28 cellular contexts compared by ENCODE assay signal in the genomic region with DNA sequence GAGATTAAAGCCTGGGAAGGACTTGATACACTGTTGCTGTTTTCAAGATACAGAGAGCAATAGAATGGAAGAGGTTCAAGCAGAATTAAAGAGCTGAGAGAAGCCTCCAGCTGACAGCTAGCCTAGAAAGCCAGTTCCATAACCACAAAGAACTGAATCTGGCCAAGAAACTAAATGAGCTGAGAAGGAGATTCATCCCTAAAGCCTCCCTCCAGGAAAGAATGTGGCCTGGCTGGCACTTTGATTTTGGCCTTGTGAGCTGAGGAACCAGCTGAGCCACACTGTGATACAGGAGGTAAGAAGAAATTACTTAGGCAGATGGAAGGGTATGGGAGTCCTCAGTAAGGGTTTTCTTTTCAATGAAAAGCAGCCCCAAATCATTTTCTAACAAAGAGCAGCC.
DNase-seq lines count a peak whose midpoint lies in the region; ATAC-seq, FAIRE-seq and TF ChIP-seq lines count a peak whose summit lies in the region.
"Had no signal": no experiment of that assay in that cellular context is flagged by ENCODE, and none has a peak within 500 bp of the region (broad histone marks: within the 10 kb centered on the region; RNA-seq: fewer than 3 reads in every experiment).

No MANE protein-coding gene starts in this region.

- H3K14ac ChIP-seq in neuronal stem cell (ENCODE audit: low read length), result no peak overlapping the region

- H3F3A ChIP-seq in smooth muscle cell (ENCODE audit: low read depth), result no peaks in the 10 kb centered on the region

- FAIRE-seq in small intestine (lab: Jason Lieb, UNC), result no peak
- FAIRE-seq: A204.1, keratinocyte, RCC 7860 had no signal

- ATAC-seq in HG03342 (IDR thresholded peaks at IDR 0.05; ENCODE audit: unreplicated experiment), result no peak
- ATAC-seq: foreskin keratinocyte, left ventricle myocardium superior had no signal

- no peak overlapping the region for H3K18ac ChIP-seq in neuronal stem cell (ENCODE audit: low read length)

- no peak overlapping the region for H4K91ac ChIP-seq in neuronal stem cell (ENCODE audit: low read depth, low read length, poor library complexity)

- no peak overlapping the region for H2BK15ac ChIP-seq in neuronal stem cell (ENCODE audit: low read length)

- no peaks in the 10 kb centered on the region for H3K27me3 ChIP-seq in neuronal stem cell (ENCODE audit: control insufficient read depth in 3 of 3, insufficient read depth in 3 of 3, low read depth in 1 of 3, low read length in 3 of 3)
- no peaks in the 10 kb centered on the region for H3K27me3 ChIP-seq in smooth muscle cell (ENCODE audit: low read depth)
- no peaks in the 10 kb centered on the region for H3K27me3 ChIP-seq in small intestine (ENCODE audit: control insufficient read depth in 2 of 2, insufficient read depth in 2 of 2, low read length in 2 of 2)
- H3K27me3 ChIP-seq: foreskin keratinocyte had no signal

- no peak overlapping the region for H3K4ac ChIP-seq in neuronal stem cell (ENCODE audit: low read length)

- H3K9ac ChIP-seq in neuronal stem cell (ENCODE audit: low read depth, low read length, poor library complexity) (no peak overlapping the region), smooth muscle cell (ENCODE audit: low read depth) (no peak overlapping the region)

- H2AFZ ChIP-seq in neuronal stem cell (ENCODE audit: low read length) (peak overlapping the region; percentile 83), smooth muscle cell (ENCODE audit: low read depth) (no peak overlapping the region)

- no peak overlapping the region for H2BK12ac ChIP-seq in neuronal stem cell (ENCODE audit: low read length)

- H3K27ac ChIP-seq in neuronal stem cell (replicated peaks; ENCODE audit: low read length) (no peak overlapping the region), smooth muscle cell (ENCODE audit: low read depth) (no peak overlapping the region), small intestine (ENCODE audit: low read depth in 1 of 2, low read length in 1 of 2) (no peak overlapping the region)
- H3K27ac ChIP-seq: foreskin keratinocyte, WERI-Rb-1 had no signal

- TF ChIP-seq CTCF in smooth muscle cell (IDR thresholded peaks at IDR 0.05; ENCODE audit: borderline replicate concordance, insufficient read depth, poor library complexity, severe bottlenecking), result no peak

- H3K4me3 ChIP-seq in neuronal stem cell (ENCODE audit: low read length in 2 of 2) (no peak overlapping the region), smooth muscle cell (no peak overlapping the region), small intestine (ENCODE audit: low read depth in 1 of 2, low read length in 2 of 2) (no peak overlapping the region)

- no peaks in the 10 kb centered on the region for H3K79me1 ChIP-seq in neuronal stem cell (ENCODE audit: low read depth, low read length)

- H3K36me3 ChIP-seq in neuronal stem cell (replicated peaks in 1 of 2; ENCODE audit: control insufficient read depth in 2 of 2, insufficient read depth in 2 of 2, low read length in 2 of 2) (no peaks in the 10 kb centered on the region), smooth muscle cell (ENCODE audit: low read depth) (no peaks in the 10 kb centered on the region), small intestine (ENCODE audit: control insufficient read depth in 2 of 2, insufficient read depth in 2 of 2, low read length in 2 of 2) (no peaks in the 10 kb centered on the region)
- H3K36me3 ChIP-seq: WERI-Rb-1 had no signal

- no peak overlapping the region for H2AK5ac ChIP-seq in neuronal stem cell (ENCODE audit: low read depth, low read length)

- DNase-seq in ELF-1 (ENCODE audit: low read depth, low spot score), result peak; percentile 8
- DNase-seq in NCI-H446 treated with DMSO at 0.1 percent for 48 hours (lab: John Stamatoyannopoulos, UW), result peak; percentile 57
- peak; percentile 27 for DNase-seq in cerebellum (ENCODE audit: low spot score)
- DNase-seq in neuronal stem cell (ENCODE audit: low spot score), result no peak
- no peak for DNase-seq in activated CD4-positive, CD25-positive, alpha-beta regulatory T cell (lab: John Stamatoyannopoulos, UW)
- no peak for DNase-seq in smooth muscle cell (lab: John Stamatoyannopoulos, UW; ENCODE audit: unreplicated experiment)
- no peak for DNase-seq in small intestine
- DNase-seq: activated CD4-positive, alpha-beta T cell treated with anti-CD3 and anti-CD28 coated beads, Interleukin-2, amount 50 U/mL, for 1 hour; activated effector memory CD4-positive, alpha-beta T cell treated with anti-CD3 and anti-CD28 coated beads, Interleukin-2, amount 50 U/mL, for 16 hours; activated naive CD8-positive, alpha-beta T cell treated with anti-CD3 and anti-CD28 coated beads, Interleukin-2, amount 10 ng/mL, durations not matched to agents 7 days and 5 days; activated T-cell treated with anti-CD3 and anti-CD28 coated beads, Interleukin-2, amount 50 U/mL, for 24 hours; aorta; CD4-positive, alpha-beta memory T cell; erythroblast; foreskin keratinocyte; left ventricle myocardium superior; NCI-H1092; NCI-H1694; nucleus accumbens; SHP77 treated with DMSO at 0.1 percent for 48 hours; stimulated activated naive CD4-positive, alpha-beta T cell; SW 1271; T-helper 9 cell; WERI-Rb-1 had no signal

- H3K79me2 ChIP-seq in smooth muscle cell (ENCODE audit: low read depth), result no peaks in the 10 kb centered on the region

- H3K4me1 ChIP-seq in neuronal stem cell (ENCODE audit: control insufficient read depth in 2 of 2, insufficient read depth in 1 of 2, low read depth in 1 of 2, low read length in 2 of 2), result no peaks in the 10 kb centered on the region
- H3K4me1 ChIP-seq in smooth muscle cell (ENCODE audit: low read depth), result no peaks in the 10 kb centered on the region
- H3K4me1 ChIP-seq in small intestine (ENCODE audit: control insufficient read depth in 2 of 2, insufficient read depth in 1 of 2, low read depth in 1 of 2, low read length in 1 of 2), result no peaks in the 10 kb centered on the region
- H3K4me1 ChIP-seq: foreskin keratinocyte had no signal

- no peak overlapping the region for H2BK120ac ChIP-seq in neuronal stem cell (ENCODE audit: low read depth, low read length)

- no peak overlapping the region for H3K23ac ChIP-seq in neuronal stem cell (ENCODE audit: low read depth, low read length, poor library complexity)

- H3K4me2 ChIP-seq in neuronal stem cell (ENCODE audit: insufficient read depth, low read length, poor library complexity, severe bottlenecking), result no peak overlapping the region
- no peak overlapping the region for H3K4me2 ChIP-seq in smooth muscle cell

- H4K8ac ChIP-seq in neuronal stem cell (ENCODE audit: low read depth, low read length), result no peak overlapping the region

- no peaks in the 10 kb centered on the region for H4K20me1 ChIP-seq in smooth muscle cell (ENCODE audit: low read depth)

- H3K9me3 ChIP-seq in neuronal stem cell (replicated peaks in 1 of 2; ENCODE audit: control insufficient read depth in 2 of 2, insufficient read depth in 1 of 2, low read depth in 1 of 2, low read length in 2 of 2) (peaks cover 0 to 1% of the 10 kb centered on the region in 2 donors), smooth muscle cell (replicated peaks; ENCODE audit: low read depth) (no peaks in the 10 kb centered on the region), small intestine (ENCODE audit: control insufficient read depth, low read depth) (no peaks in the 10 kb centered on the region)

- no peak overlapping the region for H2BK5ac ChIP-seq in neuronal stem cell (ENCODE audit: low read length)

Comparison
In these comparisons a context has a peak if more than half of its experiments do, and no peak if none do; other contexts are left out.
1. DNase-seq: peak in ELF-1 (single experiment), NCI-H446 treated with DMSO at 0.1 percent for 48 hours (single experiment) and cerebellum (single experiment); none in neuronal stem cell (single experiment), activated CD4-positive, CD25-positive, alpha-beta regulatory T cell (0 of 4), smooth muscle cell (single experiment) and small intestine (single experiment).